2 cellular contexts compared by ENCODE assay signal in genomic region chr4:52834641-52835456, GRCh38. TPM values are rescaled to one million over a fixed set of nuclear protein-coding genes. Genes with fewer than 3 reads are reported as not detected.
"Had no signal": no experiment of that assay in that cellular context is flagged by ENCODE, and none has a peak within 500 bp of the region (broad histone marks: within the 10 kb centered on the region; RNA-seq: fewer than 3 reads in every experiment).

No MANE protein-coding gene starts in this region.

RNA-seq across cellular contexts. Expression of gene RASL11B, which starts 27.3 kb away (rescaled TPM):
- total RNA-seq: dermis blood vessel endothelial cell, glomerular endothelial cell had no signal
